Comparison of ENCODE assay signal across 30 cellular contexts in genomic region chr19:55867101-55867500, GRCh38. TPM values are rescaled to one million over a fixed set of nuclear protein-coding genes. Genes with fewer than 3 reads are reported as not detected.
DNase-seq lines count a peak whose midpoint lies in the region; ATAC-seq, FAIRE-seq and TF ChIP-seq lines count a peak whose summit lies in the region.
"Had no signal": no experiment of that assay in that cellular context is flagged by ENCODE, and none has a peak within 500 bp of the region (broad histone marks: within the 10 kb centered on the region; RNA-seq: fewer than 3 reads in every experiment).

No MANE protein-coding gene starts in this region.

- intact Hi-C loops in mucosa of descending colon (cut with DNase I, micrococcal nuclease): no loop called here

- H3K9me2 ChIP-seq in SU-DHL-6 (replicated peaks; ENCODE audit: insufficient read depth, low read length): no peaks in the 10 kb centered on the region

- no peaks in the 10 kb centered on the region for H4K20me1 ChIP-seq in SU-DHL-6 (ENCODE audit: low read depth, low read length)
- H4K20me1 ChIP-seq: BLaER1 had no signal

- TF ChIP-seq CTCF in SU-DHL-6 (IDR thresholded peaks at IDR 0.05; ENCODE audit: insufficient read depth, low read length, poor library complexity, severe bottlenecking) (no peak), osteocyte (IDR thresholded peaks at IDR 0.05) (no peak), mucosa of descending colon (IDR thresholded peaks at IDR 0.05) (no peak)

- H3K36me3 Mint-ChIP-seq in osteocyte (ENCODE audit: unreplicated experiment): peaks cover 2% of the 10 kb centered on the region
- H3K36me3 Mint-ChIP-seq: CD14-positive monocyte; CD4-positive, CD25-positive, alpha-beta regulatory T cell had no signal

- no peaks in the 10 kb centered on the region for H3K79me2 ChIP-seq in SU-DHL-6 (ENCODE audit: insufficient read depth, low read length)

- H3K9me3 ChIP-seq in SU-DHL-6 (ENCODE audit: insufficient read depth, low read length): no peaks in the 10 kb centered on the region; the same call in 1 of the 2 replicates
- no peaks in the 10 kb centered on the region for H3K9me3 ChIP-seq in mucosa of descending colon
- H3K9me3 ChIP-seq: BE2C had no signal

- H3K36me3 ChIP-seq in SU-DHL-6 (ENCODE audit: low read length) (0 out of 2 replicates have a peak, but pooled peaks cover 3% of the 10 kb centered on the region), mucosa of descending colon (ENCODE audit: low read depth) (no peaks in the 10 kb centered on the region)
- H3K36me3 ChIP-seq: BE2C, BLaER1 had no signal

- peak; percentile 9 for FAIRE-seq in urothelium cell line (lab: Jason Lieb, UNC)
- FAIRE-seq: A204.1, GM12878, GM12892, GM18507, GM19239 had no signal

- no peak overlapping the region for H3K27ac Mint-ChIP-seq in osteocyte (ENCODE audit: unreplicated experiment)
- H3K27ac Mint-ChIP-seq: CD4-positive, alpha-beta memory T cell; CD4-positive, CD25-positive, alpha-beta regulatory T cell; CD8-positive, alpha-beta memory T cell had no signal

- ATAC-seq in mucosa of descending colon: no peak
- ATAC-seq: GM12878 had no signal

- DNase-seq in NCI-H2171 (lab: John Stamatoyannopoulos, UW) (peak; percentile 24), osteocyte (ENCODE audit: extremely low spot score, unreplicated experiment) (peak; percentile 30), urothelium cell line (ENCODE audit: low spot score) (no peak), HCEC 1CT (no peak), mucosa of descending colon (no peak)
- no peak for DNase-seq in activated T-cell treated with anti-CD3 and anti-CD28 coated beads, Interleukin-2, amount 50 U/mL, for 1 hour
- no peak for DNase-seq in activated effector memory CD4-positive, alpha-beta T cell treated with anti-CD3 and anti-CD28 coated beads, Interleukin-2, amount 50 U/mL, for 16 hours
- DNase-seq: 8988T; ACHN; BE2C; C1 segment of cervical spinal cord; CD4-positive, alpha-beta memory T cell; CD4-positive, CD25-positive, alpha-beta regulatory T cell; CD8-positive, alpha-beta memory T cell; COR-L47; DMS 273 treated with DMSO at 0.1 percent for 48 hours; DMS153; DMS53; DMS79; DND-41; EL; GDM1 had no signal

- H3K9me3 Mint-ChIP-seq in osteocyte (ENCODE audit: unreplicated experiment): peaks cover 46% of the 10 kb centered on the region

- no peaks in the 10 kb centered on the region for H3K4me1 ChIP-seq in mucosa of descending colon (ENCODE audit: low read depth)
- H3K4me1 ChIP-seq: BE2C, BLaER1 had no signal

- no peaks in the 10 kb centered on the region for H3F3A ChIP-seq in SU-DHL-6 (ENCODE audit: insufficient read depth)

- no peak overlapping the region for H3K4me3 Mint-ChIP-seq in osteocyte (ENCODE audit: unreplicated experiment)
- H3K4me3 Mint-ChIP-seq: CD14-positive monocyte; CD4-positive, alpha-beta memory T cell; CD4-positive, CD25-positive, alpha-beta regulatory T cell; CD8-positive, alpha-beta memory T cell had no signal

- H3K4me1 Mint-ChIP-seq in osteocyte (ENCODE audit: unreplicated experiment): no peaks in the 10 kb centered on the region
- H3K4me1 Mint-ChIP-seq: CD14-positive monocyte; CD4-positive, alpha-beta memory T cell; CD4-positive, CD25-positive, alpha-beta regulatory T cell; CD8-positive, alpha-beta memory T cell had no signal

- H3K27me3 ChIP-seq in SU-DHL-6 (ENCODE audit: low read length): 0 out of 2 replicates have a peak, but pooled peaks cover 2% of the 10 kb centered on the region
- H3K27me3 ChIP-seq: BE2C, BLaER1 had no signal

- no peak overlapping the region for H3K27ac ChIP-seq in SU-DHL-6 (ENCODE audit: low read depth, low read length)
- H3K27ac ChIP-seq: BLaER1 had no signal

- H3K27me3 Mint-ChIP-seq in osteocyte (ENCODE audit: unreplicated experiment): no peaks in the 10 kb centered on the region
- H3K27me3 Mint-ChIP-seq: CD4-positive, CD25-positive, alpha-beta regulatory T cell had no signal

- H3K4me3 ChIP-seq in SU-DHL-6 (ENCODE audit: insufficient read depth, low read length, poor library complexity, severe bottlenecking) (no peak overlapping the region), mucosa of descending colon (no peak overlapping the region)
- H3K4me3 ChIP-seq: BLaER1, GM12878 had no signal

- H3K4me2 ChIP-seq in SU-DHL-6 (ENCODE audit: low read depth, low read length, poor library complexity, severe bottlenecking): peak overlapping the region; percentile 22
- H3K4me2 ChIP-seq: BLaER1 had no signal

- no peak overlapping the region for H2AFZ ChIP-seq in SU-DHL-6 (ENCODE audit: low read depth, low read length, severe bottlenecking)

- no peak overlapping the region for H3K9ac ChIP-seq in SU-DHL-6 (ENCODE audit: low read length)
- H3K9ac ChIP-seq: BLaER1 had no signal

RNA-seq across cellular contexts. Expression of gene NLRP4, which starts 30.8 kb away (rescaled TPM):
- total RNA-seq in osteocyte: not detected in 2 replicates
- not detected for total RNA-seq in mucosa of descending colon
- total RNA-seq: CD4-positive, alpha-beta memory T cell; CD4-positive, CD25-positive, alpha-beta regulatory T cell; CD8-positive, alpha-beta memory T cell; GM12878 had no signal

RNA-seq across cellular contexts. Expression of gene NLRP11, which starts 35.3 kb away (rescaled TPM):
- not detected in 2 replicates for total RNA-seq in osteocyte
- total RNA-seq in mucosa of descending colon: under 1 TPM in 1 of 3 donors, not detected in 2; 0.12 TPM
- total RNA-seq: CD4-positive, alpha-beta memory T cell; CD4-positive, CD25-positive, alpha-beta regulatory T cell; GM12878 had no signal

Comparison
In these comparisons a context has a peak if more than half of its experiments do, and no peak if none do; other contexts are left out.
1. DNase-seq: peak in NCI-H2171 (single experiment) and osteocyte (single experiment); none in urothelium cell line (single experiment), activated T-cell treated with anti-CD3 and anti-CD28 coated beads, Interleukin-2, amount 50 U/mL, for 1 hour (single experiment), activated effector memory CD4-positive, alpha-beta T cell treated with anti-CD3 and anti-CD28 coated beads, Interleukin-2, amount 50 U/mL, for 16 hours (single experiment), HCEC 1CT (single experiment) and mucosa of descending colon (0 of 3).